24 cellular contexts compared by ENCODE assay signal in the genomic region with DNA sequence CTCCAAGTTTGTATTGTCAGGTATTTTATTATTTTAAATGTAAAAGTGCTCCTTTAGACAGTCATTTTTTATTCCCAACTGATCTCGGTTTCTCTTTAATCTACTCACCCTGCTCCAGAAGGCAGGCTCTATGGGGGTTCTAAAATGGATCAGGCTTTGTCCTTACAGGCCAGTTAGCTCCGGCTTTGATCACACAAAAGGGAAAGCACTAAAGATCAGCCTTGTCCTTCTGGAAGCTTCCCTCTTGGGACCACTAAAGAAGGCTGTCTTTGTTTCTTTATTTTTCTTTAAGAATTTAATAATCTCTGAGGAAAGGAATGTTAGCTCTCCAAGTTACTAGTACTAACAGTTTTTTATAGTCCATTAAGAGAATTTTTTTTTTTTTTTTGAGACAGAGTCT.
"Had no signal": no experiment of that assay in that cellular context is flagged by ENCODE, and none has a peak within 500 bp of the region (broad histone marks: within the 10 kb centered on the region; RNA-seq: fewer than 3 reads in every experiment).

No MANE protein-coding gene starts in this region.

- H3K4me3 ChIP-seq: ascending aorta, body of pancreas, SK-N-MC had no signal

- H3K27me3 Mint-ChIP-seq: activated naive CD8-positive, alpha-beta T cell treated with anti-CD3 and anti-CD28 coated beads, Interleukin-2, amount 50 U/mL, for 24 hours; T-cell had no signal

- H3K27ac Mint-ChIP-seq: activated CD8-positive, alpha-beta T cell treated with anti-CD3 and anti-CD28 coated beads, Interleukin-2, amount 10 ng/mL, durations not matched to agents 7 days and 5 days; activated naive CD8-positive, alpha-beta T cell treated with anti-CD3 and anti-CD28 coated beads, Interleukin-2, amount 50 U/mL, for 24 hours; activated T-helper 1 cell treated with anti-CD3 and anti-CD28 coated beads, Interleukin-12 subunit alpha, Interleukin-12 subunit beta, Interleukin-2, Interleukin-4 antibody, amounts not matched to agents 30 ng/mL and 10 ng/mL and 1 ng/mL, durations not matched to agents 14 hours and 24 hours and 36 hours; T-cell had no signal

- H3K4me1 Mint-ChIP-seq: activated naive CD8-positive, alpha-beta T cell treated with anti-CD3 and anti-CD28 coated beads, Interleukin-2, amount 50 U/mL, for 24 hours; T-cell had no signal

- H3K4me1 ChIP-seq: ascending aorta, body of pancreas had no signal

- H3K4me3 Mint-ChIP-seq: activated CD8-positive, alpha-beta T cell treated with anti-CD3 and anti-CD28 coated beads, Interleukin-2, amount 10 ng/mL, durations not matched to agents 7 days and 5 days; activated naive CD8-positive, alpha-beta T cell treated with anti-CD3 and anti-CD28 coated beads, Interleukin-2, amount 50 U/mL, for 24 hours; activated T-helper 1 cell treated with anti-CD3 and anti-CD28 coated beads, Interleukin-12 subunit alpha, Interleukin-12 subunit beta, Interleukin-2, Interleukin-4 antibody, amounts not matched to agents 30 ng/mL and 10 ng/mL and 1 ng/mL, durations not matched to agents 14 hours and 24 hours and 36 hours; T-cell had no signal

- H3K36me3 ChIP-seq: ascending aorta had no signal

- H3K27ac ChIP-seq: ascending aorta, body of pancreas, KMS-11, SK-N-MC had no signal

- H3K27me3 ChIP-seq: ascending aorta, body of pancreas had no signal

- H3K36me3 Mint-ChIP-seq: activated naive CD4-positive, alpha-beta T cell treated with anti-CD3 and anti-CD28 coated beads, Interleukin-2, amount 50 U/mL, for 72 hours; T-cell had no signal

- H3K9me3 ChIP-seq: ascending aorta, body of pancreas had no signal

- DNase-seq: activated CD4-positive, alpha-beta T cell treated with anti-CD3 and anti-CD28 coated beads for 48 hours; activated CD4-positive, alpha-beta T cell treated with anti-CD3 and anti-CD28 coated beads, Interleukin-2, amount 50 U/mL, for 4 hours; activated CD4-positive, CD25-positive, alpha-beta regulatory T cell treated with anti-CD3 and anti-CD28 coated beads, Interleukin-2, amount 50 U/mL, for 72 hours; activated CD8-positive, alpha-beta memory T cell treated with anti-CD3 and anti-CD28 coated beads, Interleukin-2, amount 50 U/mL, for 48 hours; activated CD8-positive, alpha-beta T cell treated with anti-CD3 and anti-CD28 coated beads, Interleukin-2, amount 10 ng/mL, durations not matched to agents 7 days and 5 days; activated effector memory CD4-positive, alpha-beta T cell treated with Interleukin-2 at 50 U/mL for 16 hours; activated naive CD4-positive, alpha-beta T cell treated with Interleukin-2 at 50 U/mL for 16 hours; activated naive CD8-positive, alpha-beta T cell treated with anti-CD3 and anti-CD28 coated beads, Interleukin-2, amount 50 U/mL, for 24 hours; activated T-cell treated with anti-CD3 and anti-CD28 coated beads, Interleukin-2, amount 50 U/mL, for 1 hour; amniotic stem cell; body of pancreas; central memory CD4-positive, alpha-beta T cell; NCI-H1092; NCI-H1417; NCI-H1930; NCI-H2107; NCI-H510A treated with DMSO at 0.1 percent for 48 hours; SIG-M5; T-cell had no signal

- H3K4me2 ChIP-seq: KMS-11 had no signal

- H3K9ac ChIP-seq: KMS-11 had no signal

- ATAC-seq: activated CD8-positive, alpha-beta T cell treated with anti-CD3 and anti-CD28 coated beads, Interleukin-2, amount 10 ng/mL, durations not matched to agents 7 days and 5 days; activated naive CD4-positive, alpha-beta T cell treated with anti-CD3 and anti-CD28 coated beads, Interleukin-2, amount 50 U/mL, for 72 hours; activated naive CD8-positive, alpha-beta T cell treated with anti-CD3 and anti-CD28 coated beads, Interleukin-2, amount 50 U/mL, for 24 hours; body of pancreas; T-cell had no signal
